Comparison of ENCODE assay signal across 25 cellular contexts in the genomic region with DNA sequence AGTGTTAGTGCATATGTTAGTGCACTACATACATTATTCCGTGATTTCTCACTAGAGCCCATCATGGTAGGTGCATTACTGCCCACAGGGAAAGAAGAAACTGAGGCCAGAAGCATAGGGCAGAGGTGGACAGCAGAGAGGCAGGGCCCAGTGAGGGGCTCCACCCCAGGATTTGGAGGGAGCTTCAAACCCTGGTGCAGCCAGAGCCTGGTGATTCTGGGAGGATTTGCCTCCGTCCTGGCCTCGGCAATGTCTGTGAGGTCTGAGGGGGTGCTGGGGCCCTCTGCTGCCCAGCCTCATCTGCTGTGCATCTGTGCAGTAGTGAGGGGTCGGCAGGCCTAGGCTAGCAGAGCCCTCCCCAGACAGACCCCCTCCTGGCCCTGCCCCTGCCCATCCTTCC. TPM values are rescaled to one million over a fixed set of nuclear protein-coding genes. Genes with fewer than 3 reads are reported as not detected.
"Had no signal": no experiment of that assay in that cellular context is flagged by ENCODE, and none has a peak within 500 bp of the region (broad histone marks: within the 10 kb centered on the region; RNA-seq: fewer than 3 reads in every experiment).

No MANE protein-coding gene starts in this region.

- H3K4me2 ChIP-seq: KMS-11, SK-N-SH had no signal

- H3K4me3 ChIP-seq: K562 had no signal

- ATAC-seq: T-cell had no signal

- H3K9me3 ChIP-seq: SK-N-SH had no signal

- H3K4me1 Mint-ChIP-seq: IgD-negative memory B cell, T-cell had no signal

- H3K27ac ChIP-seq: HL-60, KMS-11 had no signal

- H3K27ac Mint-ChIP-seq: IgD-negative memory B cell; T-cell; T-helper 1 cell treated with Interleukin-12 subunit alpha and Interleukin-12 subunit beta and Interleukin-4 antibody, amounts not matched to agents 30 μg/mL and 1 μg/mL, for 36 hours had no signal

- DNase-seq: Kasumi-1; MM.1S; NCI-H1105; NCI-H1436 treated with DMSO at 0.1 percent for 48 hours; NCI-H187 treated with DMSO at 0.1 percent for 48 hours; NCI-H2029 treated with DMSO at 0.1 percent for 48 hours; NCI-H2107; NCI-H2227 treated with DMSO at 0.1 percent for 48 hours; NCI-H526 treated with DMSO at 0.1 percent for 48 hours; NCI-H748 treated with DMSO at 0.1 percent for 48 hours; NK-92 treated with Interleukin-12 subunit alpha and Interleukin-12 subunit beta, amount 100 ng/mL, for 24 hours; Right ventricle myocardium superior; RPMI8226; SIG-M5; SK-N-SH; SW 1271; T-cell had no signal

- H3K4me3 Mint-ChIP-seq: IgD-negative memory B cell; T-cell; T-helper 1 cell treated with Interleukin-12 subunit alpha and Interleukin-12 subunit beta and Interleukin-4 antibody, amounts not matched to agents 30 μg/mL and 1 μg/mL, for 36 hours had no signal

- H3K9ac ChIP-seq: KMS-11, SK-N-SH had no signal

- H3K9me3 Mint-ChIP-seq: IgD-negative memory B cell; T-cell; T-helper 1 cell treated with Interleukin-12 subunit alpha and Interleukin-12 subunit beta and Interleukin-4 antibody, amounts not matched to agents 30 μg/mL and 1 μg/mL, for 36 hours had no signal

- H3K9me2 ChIP-seq: SK-N-SH had no signal

- H3K36me3 Mint-ChIP-seq: IgD-negative memory B cell had no signal

RNA-seq across cellular contexts. Expression of gene PPFIA4, which starts 22.8 kb away (rescaled TPM):
- polyA plus RNA-seq: IgD-negative memory B cell had no signal

RNA-seq across cellular contexts. Expression of gene MYOG, which starts 36.7 kb away (rescaled TPM):
- total RNA-seq: K562, M059J, NCI-H460, Right ventricle myocardium superior, SK-MEL-5, T-cell had no signal
- polyA plus RNA-seq: IgD-negative memory B cell, K562, SK-N-SH had no signal
